20 cellular contexts compared by ENCODE assay signal in the genomic region with DNA sequence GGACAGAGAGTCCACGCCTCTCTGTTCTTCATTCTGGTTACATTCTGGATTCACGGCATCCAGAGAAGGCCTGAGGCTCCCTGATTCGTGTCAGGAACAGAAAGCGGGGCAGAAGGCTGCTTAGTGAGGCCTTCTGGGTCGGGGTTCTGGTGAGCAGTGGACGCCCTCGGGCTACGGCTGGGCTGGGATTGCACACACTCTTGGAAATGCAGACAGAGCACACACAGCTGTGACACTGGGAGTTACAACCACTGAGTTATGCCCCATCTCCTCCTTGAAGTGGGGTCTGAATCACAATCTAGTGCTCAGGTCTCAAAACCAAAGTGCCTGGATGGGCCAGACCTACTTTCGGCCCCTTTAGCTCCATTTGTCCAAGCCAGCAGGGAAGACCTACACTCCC.
"Had no signal": no experiment of that assay in that cellular context is flagged by ENCODE, and none has a peak within 500 bp of the region (broad histone marks: within the 10 kb centered on the region; RNA-seq: fewer than 3 reads in every experiment).

No MANE protein-coding gene starts in this region.

- H3K36me3 Mint-ChIP-seq: naive thymus-derived CD4-positive, alpha-beta T cell had no signal

- H3K4me3 Mint-ChIP-seq: endodermal cell; naive thymus-derived CD4-positive, alpha-beta T cell; nephron progenitor cell had no signal

- H3K27ac ChIP-seq: heart left ventricle, pancreas, stomach, thoracic aorta had no signal

- H3K4me3 ChIP-seq: heart left ventricle, pancreas, stomach, thoracic aorta had no signal

- ATAC-seq: naive thymus-derived CD4-positive, alpha-beta T cell; pancreas; right cardiac atrium had no signal

- H3K27ac Mint-ChIP-seq: endodermal cell, progenitor cell of endocrine pancreas had no signal

- DNase-seq: dermis blood vessel endothelial cell; endodermal cell; erythroblast; foreskin melanocyte; heart left ventricle; hippocampal formation; kidney glomerular epithelial cell; mammary epithelial cell; naive thymus-derived CD4-positive, alpha-beta T cell; nephron progenitor cell; pancreas; right cardiac atrium; small intestine; stimulated activated CD4-positive, alpha-beta T cell treated with anti-CD3 and anti-CD28 coated beads, Interleukin-12 subunit alpha, Interleukin-12 subunit beta, amount 100 ng/mL, for 4 hours; stimulated activated naive CD4-positive, alpha-beta T cell; stomach; substantia nigra; trophoblast cell had no signal
